8 cellular contexts compared by ENCODE assay signal in genomic region chr2:44715671-44716077, GRCh38.
DNase-seq lines count a peak whose midpoint lies in the region; ATAC-seq and TF ChIP-seq lines count a peak whose summit lies in the region.

No MANE protein-coding gene starts in this region.

- H3K4me1 ChIP-seq in mucosa of descending colon (ENCODE audit: low read depth) = no peaks in the 10 kb centered on the region

- TF ChIP-seq POLR2A in erythroblast (IDR thresholded peaks at IDR 0.05; ENCODE audit: low read length) = no peak

- H3K4me3 ChIP-seq in cardiac fibroblast (replicated peaks in 1 of 2; ENCODE audit: low read depth in 2 of 2, low read length in 2 of 2) (no peak overlapping the region), mucosa of descending colon (no peak overlapping the region)

- peak; percentile 41 for ATAC-seq in mucosa of descending colon
- no peak for ATAC-seq in HG02759 (IDR thresholded peaks at IDR 0.05; ENCODE audit: unreplicated experiment)
- no peak for ATAC-seq in HG03025 (IDR thresholded peaks at IDR 0.05; ENCODE audit: low FRiP score, unreplicated experiment)

- no peaks in the 10 kb centered on the region for H3K36me3 ChIP-seq in mucosa of descending colon (ENCODE audit: low read depth)

- intact Hi-C loops in mucosa of descending colon (cut with DNase I, micrococcal nuclease) = no loop called here

- DNase-seq in ELR (ENCODE audit: low read depth) (peak; percentile 66), NCI-H2081 (lab: John Stamatoyannopoulos, UW) (peak; percentile 60 to 84), cardiac fibroblast (ENCODE audit: low read depth in 2 of 2) (peak; percentile 53 to 80), mucosa of descending colon (no peak), erythroblast (lab: John Stamatoyannopoulos, UW) (no peak), KG1 (lab: John Stamatoyannopoulos, UW) (no peak)

- no peaks in the 10 kb centered on the region for H3K9me3 ChIP-seq in mucosa of descending colon

- TF ChIP-seq CTCF in cardiac fibroblast (IDR thresholded peaks at IDR 0.05; ENCODE audit: low read depth, low read length) (peak; percentile 65), mucosa of descending colon (IDR thresholded peaks at IDR 0.05) (no peak)

Comparison
In these comparisons a context has a peak if more than half of its experiments do, and no peak if none do; other contexts are left out.
1. DNase-seq: peak in ELR (single experiment), NCI-H2081 (2 of 2) and cardiac fibroblast (2 of 2); none in mucosa of descending colon (0 of 3), erythroblast (0 of 2) and KG1 (single experiment).